In genomic region chr20:4812641-4813075, GRCh38 we compare ENCODE assay signal across 9 cellular contexts. TPM values are rescaled to one million over a fixed set of nuclear protein-coding genes. Genes with fewer than 3 reads are reported as not detected.
DNase-seq lines count a peak whose midpoint lies in the region; ATAC-seq and TF ChIP-seq lines count a peak whose summit lies in the region.
"Had no signal": no experiment of that assay in that cellular context is flagged by ENCODE, and none has a peak within 500 bp of the region (broad histone marks: within the 10 kb centered on the region; RNA-seq: fewer than 3 reads in every experiment).

No MANE protein-coding gene starts in this region.

- H3K9me3 ChIP-seq in DND-41 (ENCODE audit: insufficient read depth, low read length, severe bottlenecking), result no peaks in the 10 kb centered on the region
- H3K9me3 ChIP-seq in naive thymus-derived CD4-positive, alpha-beta T cell (ENCODE audit: control insufficient read depth in 2 of 3, low read length in 3 of 3), result no peaks in the 10 kb centered on the region
- H3K9me3 ChIP-seq in MG63, result no peaks in the 10 kb centered on the region

- H3K27me3 ChIP-seq in DND-41 (ENCODE audit: insufficient read depth, low read length, poor library complexity) (no peaks in the 10 kb centered on the region), MG63 (no peaks in the 10 kb centered on the region)
- H3K27me3 ChIP-seq in naive thymus-derived CD4-positive, alpha-beta T cell (ENCODE audit: control insufficient read depth in 2 of 2, insufficient read depth in 2 of 2, low read length in 2 of 2), result no peaks in the 10 kb centered on the region

- ATAC-seq in DND-41 (ENCODE audit: insufficient read depth, low read depth), result no peak
- peak; percentile 7 for ATAC-seq in HG02588 (IDR thresholded peaks at IDR 0.05; ENCODE audit: unreplicated experiment)
- ATAC-seq in naive thymus-derived CD4-positive, alpha-beta T cell, result no peak

- peaks cover 56% of the 10 kb centered on the region for H3K4me1 Mint-ChIP-seq in activated T-helper 2 cell treated with anti-CD3 and anti-CD28 coated beads, Interferon-gamma antibody, Interleukin-2, Interleukin-4, amounts not matched to agents 10 μg/mL and 5 μg/mL and 100 μg/mL, durations not matched to agents 14 hours and 24 hours and 36 hours (ENCODE audit: low read depth)
- H3K4me1 Mint-ChIP-seq in naive thymus-derived CD4-positive, alpha-beta T cell, result peaks cover 67 to 95% (median 91%) of the 10 kb centered on the region in 7 donors

- H3K4me2 ChIP-seq in DND-41 (ENCODE audit: insufficient read depth, low read length), result no peak overlapping the region

- H3K4me3 ChIP-seq in DND-41 (ENCODE audit: low read depth in 1 of 2, low read length in 2 of 2) (no peak overlapping the region), MG63 (no peak overlapping the region)
- peak overlapping the region; percentile 24 for H3K4me3 ChIP-seq in naive thymus-derived CD4-positive, alpha-beta T cell (ENCODE audit: low read length)

- intact Hi-C loops in activated T-helper 2 cell treated with anti-CD3 and anti-CD28 coated beads, Interferon-gamma antibody, Interleukin-2, Interleukin-4, amounts not matched to agents 10 μg/mL and 5 μg/mL and 100 μg/mL, durations not matched to agents 14 hours and 24 hours and 36 hours (cut with micrococcal nuclease), result loop anchor here (2.0 to 5.0 kb wide), 2 partner anchors 16 to 305 kb away; partner anchors contain the start of gene PCNA
- intact Hi-C loops in naive thymus-derived CD4-positive, alpha-beta T cell (cut with micrococcal nuclease), result loop anchor here (1.0 to 10.0 kb wide), 8 partner anchors 55 to 1720 kb away; partner anchors contain the start of gene SLC23A2 (in 1 of the 2)
- intact Hi-C loops in posterior vena cava (cut with DNase I), result no loop called here

- H3K9me3 Mint-ChIP-seq in activated T-helper 2 cell treated with anti-CD3 and anti-CD28 coated beads, Interferon-gamma antibody, Interleukin-2, Interleukin-4, amounts not matched to agents 10 μg/mL and 5 μg/mL and 100 μg/mL, durations not matched to agents 14 hours and 24 hours and 36 hours, result no peaks in the 10 kb centered on the region
- H3K9me3 Mint-ChIP-seq in naive thymus-derived CD4-positive, alpha-beta T cell, result peaks cover 0 to 2% (median 0%) of the 10 kb centered on the region in 11 donors

- no peak overlapping the region for H2AFZ ChIP-seq in DND-41 (ENCODE audit: low read depth, low read length)

- CTCF ChIA-PET in naive thymus-derived CD4-positive, alpha-beta T cell (lab: Charles Lee), result interaction anchor here (0.6 to 2.4 kb wide), 4 partner anchors 19 to 44 kb away, joined by 3 to 6 read pairs (median 3); no protein-coding TSS in a partner anchor

- H3K36me3 Mint-ChIP-seq in activated T-helper 2 cell treated with anti-CD3 and anti-CD28 coated beads, Interferon-gamma antibody, Interleukin-2, Interleukin-4, amounts not matched to agents 10 μg/mL and 5 μg/mL and 100 μg/mL, durations not matched to agents 14 hours and 24 hours and 36 hours (ENCODE audit: low read depth), result peaks cover 31% of the 10 kb centered on the region
- peaks cover 0 to 43% (median 14%) of the 10 kb centered on the region in 5 donors for H3K36me3 Mint-ChIP-seq in naive thymus-derived CD4-positive, alpha-beta T cell

- no peaks in the 10 kb centered on the region for H3K36me3 ChIP-seq in DND-41 (ENCODE audit: insufficient read depth, low read length)
- no peaks in the 10 kb centered on the region for H3K36me3 ChIP-seq in naive thymus-derived CD4-positive, alpha-beta T cell (ENCODE audit: control insufficient read depth in 2 of 3, insufficient read depth in 3 of 3, low read length in 3 of 3)
- no peaks in the 10 kb centered on the region for H3K36me3 ChIP-seq in MG63

- no peaks in the 10 kb centered on the region for H3K27me3 Mint-ChIP-seq in activated T-helper 2 cell treated with anti-CD3 and anti-CD28 coated beads, Interferon-gamma antibody, Interleukin-2, Interleukin-4, amounts not matched to agents 10 μg/mL and 5 μg/mL and 100 μg/mL, durations not matched to agents 14 hours and 24 hours and 36 hours (ENCODE audit: low read depth)
- no peaks in the 10 kb centered on the region for H3K27me3 Mint-ChIP-seq in naive thymus-derived CD4-positive, alpha-beta T cell

- H3K27ac Mint-ChIP-seq in activated T-helper 2 cell treated with anti-CD3 and anti-CD28 coated beads, Interferon-gamma antibody, Interleukin-2, Interleukin-4, amounts not matched to agents 10 μg/mL and 5 μg/mL and 100 μg/mL, durations not matched to agents 14 hours and 24 hours and 36 hours, result peak overlapping the region; percentile 97
- H3K27ac Mint-ChIP-seq in naive thymus-derived CD4-positive, alpha-beta T cell, result peak overlapping the region; percentile 97 to 100 (median 99)

- peak overlapping the region; percentile 83 for H3K4me3 Mint-ChIP-seq in activated T-helper 2 cell treated with anti-CD3 and anti-CD28 coated beads, Interferon-gamma antibody, Interleukin-2, Interleukin-4, amounts not matched to agents 10 μg/mL and 5 μg/mL and 100 μg/mL, durations not matched to agents 14 hours and 24 hours and 36 hours (ENCODE audit: low read depth)
- H3K4me3 Mint-ChIP-seq in naive thymus-derived CD4-positive, alpha-beta T cell, result peak overlapping the region; percentile 45 to 99 (median 90)

- TF ChIP-seq CTCF in DND-41 (IDR thresholded peaks at IDR 0.05; ENCODE audit: borderline replicate concordance, extremely low read depth, low read length, poor library complexity, severe bottlenecking), result no peak

- no peaks in the 10 kb centered on the region for H3K79me2 ChIP-seq in DND-41 (ENCODE audit: insufficient read depth, low read length)

- peak; percentile 10 for DNase-seq in DND-41
- DNase-seq in activated T-helper 2 cell treated with anti-CD3 and anti-CD28 coated beads, Interferon-gamma antibody, Interleukin-2, Interleukin-4, amounts not matched to agents 10 μg/mL and 5 μg/mL and 100 μg/mL, durations not matched to agents 14 hours and 24 hours and 36 hours (ENCODE audit: low spot score), result no peak
- peak in 1 of 9 donors; percentile 14 for DNase-seq in naive thymus-derived CD4-positive, alpha-beta T cell
- DNase-seq in MG63, result no peak
- no peak for DNase-seq in NOMO-1 treated with dmso at 0.1 percent for 144 hours (lab: John Stamatoyannopoulos, UW; ENCODE audit: unreplicated experiment)
- DNase-seq in posterior vena cava (ENCODE audit: low spot score), result no peak
- DNase-seq in EL, result no peak
- DNase-seq: NCI-H510A had no signal

- no peak overlapping the region for H3K27ac ChIP-seq in DND-41 (ENCODE audit: low read length)
- H3K27ac ChIP-seq in naive thymus-derived CD4-positive, alpha-beta T cell (ENCODE audit: low read depth, low read length), result peak overlapping the region; percentile 98

- H4K20me1 ChIP-seq in DND-41 (ENCODE audit: insufficient read depth, low read length), result peaks cover 38% of the 10 kb centered on the region; the same call in 1 of the 2 replicates

- H3K9ac ChIP-seq in DND-41 (ENCODE audit: low read depth, low read length), result no peak overlapping the region

- POLR2A ChIA-PET in naive thymus-derived CD4-positive, alpha-beta T cell (lab: Charles Lee), result interaction anchor here (0.6 to 2.9 kb wide), 7 partner anchors 9 to 307 kb away, joined by 3 to 10 read pairs (median 3); partner anchors contain the start of gene PCNA

- H3K4me1 ChIP-seq in DND-41 (ENCODE audit: insufficient read depth, low read length), result peaks cover 15% of the 10 kb centered on the region
- H3K4me1 ChIP-seq in naive thymus-derived CD4-positive, alpha-beta T cell (ENCODE audit: control insufficient read depth in 2 of 2, insufficient read depth in 2 of 2, low read length in 2 of 2), result peaks cover 76 to 82% of the 10 kb centered on the region in 2 donors

RNA-seq across cellular contexts. Expression of gene RASSF2, which starts 10.8 kb away (rescaled TPM):
- 40.1 and 40.4 TPM in 2 replicates for total RNA-seq in activated T-helper 2 cell treated with anti-CD3 and anti-CD28 coated beads, Interferon-gamma antibody, Interleukin-2, Interleukin-4, amounts not matched to agents 10 μg/mL and 5 μg/mL and 100 μg/mL, durations not matched to agents 14 hours and 24 hours and 36 hours
- total RNA-seq in naive thymus-derived CD4-positive, alpha-beta T cell, result 10 to 100 TPM; 24.7 to 67.4 (median 27.0) TPM
- polyA plus RNA-seq in naive thymus-derived CD4-positive, alpha-beta T cell, result 10 to 100 TPM; 23.0 to 44.6 TPM
- total RNA-seq in MG63 (2014; rRNA removed; shearing (Covaris generic); ENCODE audit: low replicate concordance), result 6.2 and 6.3 TPM in 2 replicates
- 10 to 100 TPM; 25.8 to 68.9 TPM for total RNA-seq in posterior vena cava

Comparison
In these comparisons a context has a peak if more than half of its experiments do, and no peak if none do; other contexts are left out.
1. intact Hi-C loops: an anchor here in activated T-helper 2 cell treated with anti-CD3 and anti-CD28 coated beads, Interferon-gamma antibody, Interleukin-2, Interleukin-4, amounts not matched to agents 10 μg/mL and 5 μg/mL and 100 μg/mL, durations not matched to agents 14 hours and 24 hours and 36 hours (2.0 to 5.0 kb wide) and naive thymus-derived CD4-positive, alpha-beta T cell (1.0 to 10.0 kb wide); none called in posterior vena cava.